22 cellular contexts compared by ENCODE assay signal in the genomic region with DNA sequence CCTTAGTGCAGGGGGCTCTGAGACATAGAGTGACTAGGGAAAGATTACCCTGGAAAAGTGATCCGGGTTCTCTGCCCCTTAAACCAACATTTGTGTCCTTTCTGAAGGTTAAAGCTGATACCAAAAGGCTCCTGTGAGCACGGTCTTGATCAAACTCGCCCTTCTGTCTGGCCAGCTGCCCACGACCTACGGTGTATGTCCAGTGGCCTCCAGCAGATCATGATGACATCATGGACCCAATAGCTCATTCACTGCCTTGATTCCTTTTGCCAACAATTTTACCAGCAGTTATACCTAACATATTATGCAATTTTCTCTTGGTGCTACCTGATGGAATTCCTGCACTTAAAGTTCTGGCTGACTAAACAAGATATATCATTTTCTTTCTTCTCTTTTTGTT. TPM values are rescaled to one million over a fixed set of nuclear protein-coding genes. Genes with fewer than 3 reads are reported as not detected.
"Had no signal": no experiment of that assay in that cellular context is flagged by ENCODE, and none has a peak within 500 bp of the region (broad histone marks: within the 10 kb centered on the region; RNA-seq: fewer than 3 reads in every experiment).

No MANE protein-coding gene starts in this region.

- H3K9me3 ChIP-seq: SJSA1 had no signal

- H3K4me3 ChIP-seq: SJSA1, SK-N-MC had no signal

- H3K4me1 ChIP-seq: SJSA1 had no signal

- FAIRE-seq: HTR-8/SVneo, RCC 7860 had no signal

- H3K36me3 ChIP-seq: SJSA1 had no signal

- DNase-seq: KG1, MM.1S, NCI-H1092 treated with DMSO at 0.1 percent for 48 hours, NCI-H1436, NCI-H187, NCI-H2029, NCI-H2081 treated with DMSO at 0.1 percent for 48 hours, NCI-H2171, NCI-H226, NCI-H446, NCI-H510A, NCI-H524 treated with DMSO at 0.1 percent for 48 hours, NCI-H69, NCI-H774, Right ventricle myocardium superior, RPMI8226, SIG-M5 had no signal

- H3K27ac ChIP-seq: HL-60, SJSA1, SK-N-MC had no signal

RNA-seq across cellular contexts. Expression of a gene that starts 25.7 kb away (rescaled TPM):
- total RNA-seq: Right ventricle myocardium superior had no signal

RNA-seq across cellular contexts. Expression of a gene that starts 50.7 kb away (rescaled TPM):
- total RNA-seq: SJSA1 had no signal
